In genomic region chr4:113684534-113685091, GRCh38 we compare ENCODE assay signal across 1 cellular context.
TF ChIP-seq lines count a peak whose summit lies in the region.

No MANE protein-coding gene starts in this region.

TF ChIP-seq in H1, 55 proteins besides CTCF, POLR2A, EP300 and RAD21 (continued from another document):
- TF ChIP-seq ATF2 (IDR thresholded peaks at IDR 0.05; ENCODE audit: low read length) (no peak), SRF (IDR thresholded peaks at IDR 0.05; ENCODE audit: low read depth, low read length) (no peak), CHD7 (IDR thresholded peaks at IDR 0.05; ENCODE audit: insufficient replicate concordance, low read length) (no peak), ATF3 (IDR thresholded peaks at IDR 0.05; ENCODE audit: insufficient read depth, low read depth, low read length) (no peak), SP2 (IDR thresholded peaks at IDR 0.05; ENCODE audit: low read length) (no peak), SIRT6 (IDR thresholded peaks at IDR 0.05; ENCODE audit: low read length) (no peak), TAF1 (IDR thresholded peaks at IDR 0.05; ENCODE audit: low read depth, low read length) (no peak), TEAD4 (IDR thresholded peaks at IDR 0.05; ENCODE audit: low read depth, low read length) (no peak), BACH1 (IDR thresholded peaks at IDR 0.05; ENCODE audit: low read length) (no peak), NANOG (IDR thresholded peaks at IDR 0.05; ENCODE audit: insufficient read depth, low read depth, low read length, poor library complexity, severe bottlenecking) (no peak), PHF8 (conservative IDR thresholded peaks at IDR 0.05; ENCODE audit: low read depth, low read length) (no peak), EGR1 (IDR thresholded peaks at IDR 0.05; ENCODE audit: borderline replicate concordance, low read depth, low read length) (no peak), TCF12 (IDR thresholded peaks at IDR 0.05; ENCODE audit: low read depth, low read length) (no peak), KDM1A (IDR thresholded peaks at IDR 0.05; ENCODE audit: borderline replicate concordance, low read length) (no peak), RFX5 (IDR thresholded peaks at IDR 0.05; ENCODE audit: borderline replicate concordance, low read depth, low read length) (no peak)
